ENCODE assay signal across 24 cellular contexts in the genomic region with DNA sequence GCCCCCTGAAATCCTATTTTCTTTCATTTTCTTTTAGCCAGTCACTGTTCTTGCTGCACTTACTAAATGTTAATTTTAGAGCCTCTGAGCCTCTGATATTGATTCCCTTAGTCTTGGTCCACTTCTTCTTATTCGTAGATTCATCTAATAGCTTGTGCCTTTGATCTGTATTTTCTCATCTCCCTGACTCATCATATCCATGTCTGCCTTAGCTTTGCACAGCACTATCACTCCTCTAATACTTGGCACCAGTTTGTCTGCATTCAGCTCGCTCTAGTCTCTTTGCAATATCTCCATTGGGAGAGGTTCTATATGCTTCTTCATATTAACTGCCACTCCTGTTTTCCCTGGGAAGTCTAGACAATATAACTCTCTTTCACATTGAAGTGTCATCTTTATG.
"Had no signal": no experiment of that assay in that cellular context is flagged by ENCODE, and none has a peak within 500 bp of the region (broad histone marks: within the 10 kb centered on the region; RNA-seq: fewer than 3 reads in every experiment).

No MANE protein-coding gene starts in this region.

- H2AFZ ChIP-seq: hepatocyte had no signal

- H3K36me3 ChIP-seq: left ventricle myocardium inferior, pancreas, prostate gland, spleen, suprapubic skin, thoracic aorta, tibial artery, upper lobe of right lung had no signal

- DNase-seq: islet precursor cell; left ventricle myocardium inferior; mesendoderm; naive B cell; natural killer cell; nephron progenitor cell; pancreas; posterior cingulate gyrus; retina; right cardiac atrium; spleen; stimulated activated CD4-positive, alpha-beta T cell treated with anti-CD3 and anti-CD28 coated beads, Interleukin-4, amount 100 ng/mL, for 24 hours; stimulated activated naive CD4-positive, alpha-beta T cell; tibial artery; trophoblast cell; upper lobe of right lung had no signal

- H3K9me3 ChIP-seq: left ventricle myocardium inferior, pancreas, prostate gland, spleen, suprapubic skin, thoracic aorta, tibial artery, upper lobe of right lung had no signal

- H3K4me1 ChIP-seq: left ventricle myocardium inferior, pancreas, prostate gland, spleen, suprapubic skin, upper lobe of right lung had no signal

- H3K79me2 ChIP-seq: hepatocyte had no signal

- H3K27ac ChIP-seq: hepatocyte, left ventricle myocardium inferior, pancreas, prostate gland, skin epidermis, spleen, suprapubic skin, thoracic aorta, tibial artery, upper lobe of right lung had no signal

- H3K4me3 ChIP-seq: hepatocyte, left ventricle myocardium inferior, lung, pancreas, prostate gland, skin epidermis, spleen, suprapubic skin, thoracic aorta, tibial artery, upper lobe of right lung had no signal

- ATAC-seq: natural killer cell; pancreas; right cardiac atrium; sciatic nerve; stimulated activated effector memory CD8-positive, alpha-beta T cell treated with anti-CD3 and anti-CD28 coated beads, Interleukin-12 subunit alpha, Interleukin-12 subunit beta, amount 100 ng/mL, for 72 hours; upper lobe of right lung had no signal

- H3K4me2 ChIP-seq: hepatocyte had no signal

- H3K27me3 ChIP-seq: hepatocyte, pancreas, spleen, suprapubic skin, tibial artery, upper lobe of right lung had no signal
